In the genomic region with DNA sequence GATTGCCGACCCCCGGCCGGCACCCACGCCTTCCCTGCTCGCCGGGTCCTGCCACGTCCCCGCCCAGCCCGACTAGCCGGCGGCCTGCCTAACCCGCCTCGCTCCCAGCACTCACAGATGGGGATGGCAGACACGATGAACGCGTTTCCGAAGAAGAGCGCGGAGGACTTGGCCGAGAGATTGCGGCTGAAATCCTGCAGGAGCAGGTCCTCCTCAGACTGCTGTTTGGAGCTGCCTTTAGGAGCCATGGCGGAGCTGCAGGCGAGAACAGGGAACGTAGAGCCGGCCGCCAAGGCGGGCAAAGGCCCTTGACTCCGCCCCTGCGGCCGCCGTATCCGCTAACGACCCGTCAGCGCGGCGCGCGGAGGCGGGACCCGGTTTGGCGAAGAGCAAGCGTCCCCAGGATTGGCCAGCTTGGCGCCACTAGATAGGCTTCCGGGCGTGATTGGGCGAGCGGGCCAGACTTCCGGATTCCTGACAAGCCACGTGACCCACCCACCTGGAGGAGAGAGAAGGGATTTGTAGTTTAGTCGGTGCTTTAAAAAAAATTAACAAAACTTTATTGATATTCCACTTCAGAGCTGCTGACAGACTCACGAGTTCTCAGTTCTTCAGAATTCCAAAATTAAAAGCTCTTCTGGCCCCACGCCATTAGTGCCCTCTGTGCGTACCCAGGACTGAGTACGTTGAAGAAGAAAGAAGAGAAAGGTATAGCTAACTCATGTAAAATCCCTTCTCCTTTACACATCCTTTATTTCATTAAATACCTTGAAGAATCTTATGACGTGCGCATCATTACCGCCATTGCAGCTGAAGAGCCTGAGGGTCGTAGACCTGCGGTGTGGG, we compare ENCODE assay signal across 8 cellular contexts. TPM values are rescaled to one million over a fixed set of nuclear protein-coding genes. Genes with fewer than 3 reads are reported as not detected.
A peak's percentile ranks its signal among the peaks of the same experiment; 100 is the strongest.
DNase-seq lines count a peak whose midpoint lies in the region; TF ChIP-seq lines count a peak whose summit lies in the region.

Gene SSR3, minus strand, starts transcription at position 276 of the 846 bp plus-strand sequence. Its CDS starts 28 bp downstream, at position 248.

- H3K4me1 ChIP-seq in neuron (ENCODE audit: insufficient read depth, low read length), result peaks cover 15% of the 10 kb centered on the region
- peaks cover 0 to 40% (median 35%) of the 10 kb centered on the region in 5 donors for H3K4me1 ChIP-seq in subcutaneous abdominal adipose tissue (ENCODE audit: control insufficient read depth in 5 of 5, insufficient read depth in 5 of 5, low read length in 5 of 5)

- H3K36me3 ChIP-seq in neuron (ENCODE audit: insufficient read depth, low read length), result peaks cover 29% of the 10 kb centered on the region
- H3K36me3 ChIP-seq in subcutaneous abdominal adipose tissue (ENCODE audit: control insufficient read depth in 5 of 5, insufficient read depth in 5 of 5, low read length in 5 of 5), result peaks cover 0 to 22% (median 9%) of the 10 kb centered on the region in 5 donors

- intact Hi-C loops in activated naive CD4-positive, alpha-beta T cell treated with anti-CD3 and anti-CD28 coated beads for 36 hours (cut with micrococcal nuclease), result loop anchor here (1.0 kb wide), 9 partner anchors 31 to 701 kb away; partner anchors contain the start of genes SLC33A1 and TIPARP

- H3K4me3 ChIP-seq in HFF-Myc (replicated peaks; ENCODE audit: low read depth, low read length) (peak within 1 kb of the TSS; percentile 92), neuron (ENCODE audit: low read length) (peak within 1 kb of the TSS; percentile 92), subcutaneous abdominal adipose tissue (ENCODE audit: low read depth in 1 of 5, low read length in 5 of 5) (peak within 1 kb of the TSS; percentile 93 to 99 (median 96))

- peaks cover 26% of the 10 kb centered on the region for H3K36me3 Mint-ChIP-seq in activated naive CD4-positive, alpha-beta T cell treated with anti-CD3 and anti-CD28 coated beads for 36 hours (ENCODE audit: low read depth)

- peak within 1 kb of the TSS; percentile 78 for H2AFZ ChIP-seq in neuron (ENCODE audit: low read depth, low read length)

- H3K27me3 Mint-ChIP-seq in activated naive CD4-positive, alpha-beta T cell treated with anti-CD3 and anti-CD28 coated beads for 36 hours (ENCODE audit: low read depth), result no peaks in the 10 kb centered on the region

- no peaks in the 10 kb centered on the region for H3K27me3 ChIP-seq in neuron (ENCODE audit: insufficient read depth, low read length)
- no peaks in the 10 kb centered on the region for H3K27me3 ChIP-seq in subcutaneous abdominal adipose tissue (ENCODE audit: control insufficient read depth in 5 of 5, insufficient read depth in 4 of 5, low read length in 5 of 5)

- H3K27ac Mint-ChIP-seq in activated naive CD4-positive, alpha-beta T cell treated with anti-CD3 and anti-CD28 coated beads for 36 hours, result peak within 1 kb of the TSS; percentile 86

- peak within 1 kb of the TSS; percentile 95 for H3K27ac ChIP-seq in subcutaneous abdominal adipose tissue (ENCODE audit: low read depth, low read length)

- H3K9me3 Mint-ChIP-seq in activated naive CD4-positive, alpha-beta T cell treated with anti-CD3 and anti-CD28 coated beads for 36 hours, result no peaks in the 10 kb centered on the region

- peak within 1 kb of the TSS; percentile 90 for H3K4me3 Mint-ChIP-seq in activated naive CD4-positive, alpha-beta T cell treated with anti-CD3 and anti-CD28 coated beads for 36 hours

- H3K9me3 ChIP-seq in neuron (ENCODE audit: low read length), result no peaks in the 10 kb centered on the region
- no peaks in the 10 kb centered on the region for H3K9me3 ChIP-seq in subcutaneous abdominal adipose tissue (ENCODE audit: control insufficient read depth in 5 of 5, low read length in 5 of 5)

- TF ChIP-seq CTCF in HFF-Myc (IDR thresholded peaks at IDR 0.05; ENCODE audit: low read depth, low read length, missing control alignments), result no peak

- peak within 1 kb of the TSS; percentile 65 to 96 (median 92) for H3K9ac ChIP-seq in subcutaneous abdominal adipose tissue (ENCODE audit: low read length in 5 of 5)

- peaks cover 40% of the 10 kb centered on the region for H3K4me1 Mint-ChIP-seq in activated naive CD4-positive, alpha-beta T cell treated with anti-CD3 and anti-CD28 coated beads for 36 hours (ENCODE audit: low read depth)

- DNase-seq in GM03348 (ENCODE audit: low spot score), result peak; percentile 98
- DNase-seq in HFF-Myc (ENCODE audit: extremely low read depth, low read depth), result peak; percentile 98
- DNase-seq in NAMALWA (ENCODE audit: low spot score), result peak; percentile 99
- DNase-seq in SK-N-DZ (ENCODE audit: low spot score), result peak; percentile 99
- peak; percentile 99 for DNase-seq in activated naive CD4-positive, alpha-beta T cell treated with anti-CD3 and anti-CD28 coated beads for 36 hours
- peak; percentile 99 for DNase-seq in foreskin melanocyte

- CTCF ChIA-PET in activated naive CD4-positive, alpha-beta T cell treated with anti-CD3 and anti-CD28 coated beads for 36 hours (lab: Charles Lee), result interaction anchor here (0.6 to 2.0 kb wide), 14 partner anchors 14 to 582 kb away, joined by 3 to 9 read pairs (median 3); no protein-coding TSS in a partner anchor

RNA-seq across cellular contexts. Expression of gene SSR3, which starts in this region (rescaled TPM):
- polyA plus RNA-seq in SK-N-DZ (2014; cell fraction: cytosol; rRNA removed), result 105 and 119 TPM in 2 replicates
- 40.6 and 61.1 TPM in 2 replicates for polyA plus RNA-seq in SK-N-DZ (2014; cell fraction: nucleus; rRNA removed)
- 100 to 1,000 TPM; 128 to 138 TPM for total RNA-seq in activated naive CD4-positive, alpha-beta T cell treated with anti-CD3 and anti-CD28 coated beads for 36 hours

Comparison
In these comparisons a context has a peak if more than half of its experiments do, and no peak if none do; other contexts are left out.
1. Peak in every context shown above with its lines: DNase-seq, H3K4me3 ChIP-seq and H3K27ac ChIP-seq.